ENCODE assay signal across 10 cellular contexts in the genomic region with DNA sequence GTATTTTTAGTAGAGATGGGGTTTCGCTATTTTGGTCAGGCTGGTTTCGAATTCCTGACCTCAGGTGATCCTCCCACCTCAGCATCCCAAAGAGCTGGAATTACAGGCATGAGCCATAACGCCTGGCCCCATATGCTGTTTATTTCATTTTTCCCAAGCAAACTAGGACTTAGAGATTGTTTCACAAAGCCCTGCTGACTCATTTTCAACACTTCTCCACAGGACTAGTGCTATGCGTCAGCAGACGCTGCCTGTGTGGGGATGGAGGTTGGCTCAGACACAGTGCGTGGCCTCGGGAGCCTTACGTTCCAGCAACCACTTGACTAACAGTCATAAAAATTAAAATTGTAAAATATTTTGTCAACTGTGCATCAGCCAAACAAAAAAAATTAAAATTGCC. TPM values are rescaled to one million over a fixed set of nuclear protein-coding genes. Genes with fewer than 3 reads are reported as not detected.
DNase-seq lines count a peak whose midpoint lies in the region; ATAC-seq and TF ChIP-seq lines count a peak whose summit lies in the region.
"Had no signal": no experiment of that assay in that cellular context is flagged by ENCODE, and none has a peak within 500 bp of the region (broad histone marks: within the 10 kb centered on the region; RNA-seq: fewer than 3 reads in every experiment).

No MANE protein-coding gene starts in this region.

- H3F3A ChIP-seq in SK-N-SH (replicated peaks; ENCODE audit: insufficient read depth) = no peaks in the 10 kb centered on the region

- POLR2A ChIA-PET in SK-N-SH (lab: Yijun Ruan, JAX) = no interaction called here

- peak; percentile 66 for ATAC-seq in SK-N-SH treated with all-trans-retinoic acid at 6 μM for 48 hours
- no peak for ATAC-seq in GM19397 (IDR thresholded peaks at IDR 0.05; ENCODE audit: unreplicated experiment)
- ATAC-seq: PC-3 had no signal

- H3K4me3 ChIP-seq in SK-N-SH (ENCODE audit: low read depth in 2 of 2, low read length in 1 of 2) (no peak overlapping the region), right atrium auricular region (no peak overlapping the region), stomach (no peak overlapping the region)

- H4K20me1 ChIP-seq in SK-N-SH (ENCODE audit: insufficient read depth) = no peaks in the 10 kb centered on the region

- H3K4me1 ChIP-seq in SK-N-SH (ENCODE audit: control insufficient read depth in 1 of 2, insufficient read depth in 2 of 2, low read depth in 1 of 2, low read length in 1 of 2) = peaks cover 0 to 8% of the 10 kb centered on the region in 2 experiments; a peak in 1 of 4 replicates
- peaks cover 0 to 24% of the 10 kb centered on the region in 2 donors for H3K4me1 ChIP-seq in right atrium auricular region
- peaks cover 0 to 27% (median 16%) of the 10 kb centered on the region in 4 donors for H3K4me1 ChIP-seq in stomach

- no peak overlapping the region for H3K4me2 ChIP-seq in SK-N-SH
- H3K4me2 ChIP-seq: KMS-11 had no signal

- H3K9ac ChIP-seq in SK-N-SH = no peak overlapping the region
- H3K9ac ChIP-seq: KMS-11 had no signal

- peaks cover 0 to 7% of the 10 kb centered on the region in 2 experiments for H3K36me3 ChIP-seq in SK-N-SH (replicated peaks in 1 of 2; ENCODE audit: control insufficient read depth in 1 of 2, insufficient read depth in 2 of 2, low read length in 1 of 2)
- no peaks in the 10 kb centered on the region for H3K36me3 ChIP-seq in right atrium auricular region
- peaks cover 0 to 11% (median 0%) of the 10 kb centered on the region in 4 donors for H3K36me3 ChIP-seq in stomach

- intact Hi-C loops in stomach (cut with DNase I; ENCODE audit: low total_unique reads) = no loop called here

- TF ChIP-seq CTCF in SK-N-SH (IDR thresholded peaks at IDR 0.05) (no peak), right atrium auricular region (IDR thresholded peaks at IDR 0.05) (no peak), stomach (IDR thresholded peaks at IDR 0.05) (no peak)

- no peaks in the 10 kb centered on the region for H3K79me2 ChIP-seq in SK-N-SH (ENCODE audit: insufficient read depth)

- TF ChIP-seq POLR2A in stomach (IDR thresholded peaks at IDR 0.05) = no peak

- 93% methylated on average over 8 of the region's 8 CpGs for WGBS in SK-N-SH (ENCODE audit: low lambda C conversion rate)
- WGBS in stomach, 5 donors = 66 to 85% (median 80%) methylated on average over 8 of the region's 8 CpGs

- no peak for TF ChIP-seq EP300 in SK-N-SH (IDR thresholded peaks at IDR 0.05; ENCODE audit: borderline replicate concordance in 1 of 2, low read depth in 1 of 2, low read length in 1 of 2)
- TF ChIP-seq EP300 in stomach (IDR thresholded peaks at IDR 0.05) = no peak

- H3K9me3 ChIP-seq in SK-N-SH = no peaks in the 10 kb centered on the region
- H3K9me3 ChIP-seq in right atrium auricular region = no peaks in the 10 kb centered on the region
- peaks cover 0 to 9% (median 1%) of the 10 kb centered on the region in 4 donors for H3K9me3 ChIP-seq in stomach

- no peak overlapping the region for H2AFZ ChIP-seq in SK-N-SH (ENCODE audit: low read depth)

- TF ChIP-seq RAD21 in SK-N-SH (IDR thresholded peaks at IDR 0.05; ENCODE audit: low read length) = no peak

- CTCF ChIA-PET in SK-N-SH (lab: Yijun Ruan, JAX) = no interaction called here

- H3K9me2 ChIP-seq in SK-N-SH = no peaks in the 10 kb centered on the region

- H3K27ac ChIP-seq in SK-N-SH (ENCODE audit: low read depth in 2 of 2, low read length in 1 of 2) (no peak overlapping the region), right atrium auricular region (peak overlapping the region; percentile 40 to 70), stomach (peak overlapping the region in 3 of 5 donors; percentile 38 to 69 (median 44))
- H3K27ac ChIP-seq: KMS-11 had no signal

- H3K27me3 ChIP-seq in SK-N-SH (ENCODE audit: insufficient read depth) = no peaks in the 10 kb centered on the region
- no peaks in the 10 kb centered on the region for H3K27me3 ChIP-seq in right atrium auricular region
- H3K27me3 ChIP-seq in stomach = no peaks in the 10 kb centered on the region

- no peak for DNase-seq in SK-N-SH
- DNase-seq in amniotic epithelial cell (ENCODE audit: low read depth) = peak; percentile 98
- DNase-seq in right atrium auricular region (ENCODE audit: low spot score) = peak; percentile 85
- no peak for DNase-seq in stomach
- DNase-seq in SKM-1 (lab: John Stamatoyannopoulos, UW; ENCODE audit: unreplicated experiment) = no peak
- DNase-seq in NCI-H187 (lab: John Stamatoyannopoulos, UW) = no peak
- DNase-seq: PC-3 had no signal

TF ChIP-seq in SK-N-SH treated with all-trans-retinoic acid at 6 μM for 48 hours, 23 proteins besides CTCF, POLR2A, EP300 and RAD21 (continues in another document):
- TF ChIP-seq PPARA (CRISPR knock-in tag; IDR thresholded peaks at IDR 0.05; ENCODE audit: borderline replicate concordance) = no peak
- TF ChIP-seq TCF4 (CRISPR knock-in tag; IDR thresholded peaks at IDR 0.05; ENCODE audit: borderline replicate concordance) = no peak
- TF ChIP-seq TOX (CRISPR knock-in tag; IDR thresholded peaks at IDR 0.05; ENCODE audit: borderline replicate concordance) = no peak
- TF ChIP-seq, protein P1, sequence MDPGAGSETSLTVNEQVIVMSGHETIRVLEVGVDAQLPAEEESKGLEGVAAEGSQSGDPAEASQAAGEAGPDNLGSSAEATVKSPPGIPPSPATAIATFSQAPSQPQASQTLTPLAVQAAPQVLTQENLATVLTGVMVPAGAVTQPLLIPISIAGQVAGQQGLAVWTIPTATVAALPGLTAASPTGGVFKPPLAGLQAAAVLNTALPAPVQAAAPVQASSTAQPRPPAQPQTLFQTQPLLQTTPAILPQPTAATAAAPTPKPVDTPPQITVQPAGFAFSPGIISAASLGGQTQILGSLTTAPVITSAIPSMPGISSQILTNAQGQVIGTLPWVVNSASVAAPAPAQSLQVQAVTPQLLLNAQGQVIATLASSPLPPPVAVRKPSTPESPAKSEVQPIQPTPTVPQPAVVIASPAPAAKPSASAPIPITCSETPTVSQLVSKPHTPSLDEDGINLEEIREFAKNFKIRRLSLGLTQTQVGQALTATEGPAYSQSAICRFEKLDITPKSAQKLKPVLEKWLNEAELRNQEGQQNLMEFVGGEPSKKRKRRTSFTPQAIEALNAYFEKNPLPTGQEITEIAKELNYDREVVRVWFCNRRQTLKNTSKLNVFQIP (CRISPR knock-in tag; IDR thresholded peaks at IDR 0.05; ENCODE audit: borderline replicate concordance, low read depth) = no peak
- no peak for TF ChIP-seq ARNTL (CRISPR knock-in tag; IDR thresholded peaks at IDR 0.05; ENCODE audit: borderline replicate concordance, low read depth)
- no peak for TF ChIP-seq RARB (CRISPR knock-in tag; IDR thresholded peaks at IDR 0.05)
- TF ChIP-seq ISL1 (CRISPR knock-in tag; IDR thresholded peaks at IDR 0.05) = no peak
- no peak for TF ChIP-seq ESRRG (CRISPR knock-in tag; IDR thresholded peaks at IDR 0.05)
- TF ChIP-seq BACH2 (CRISPR knock-in tag; IDR thresholded peaks at IDR 0.05; ENCODE audit: borderline replicate concordance) = no peak

TF ChIP-seq in SK-N-SH, 30 proteins besides CTCF, POLR2A, EP300 and RAD21 (continues in another document):
- TF ChIP-seq, protein P2, sequence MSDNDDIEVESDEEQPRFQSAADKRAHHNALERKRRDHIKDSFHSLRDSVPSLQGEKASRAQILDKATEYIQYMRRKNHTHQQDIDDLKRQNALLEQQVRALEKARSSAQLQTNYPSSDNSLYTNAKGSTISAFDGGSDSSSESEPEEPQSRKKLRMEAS (IDR thresholded peaks at IDR 0.05; ENCODE audit: low read depth) = no peak
- TF ChIP-seq FOSL2 (IDR thresholded peaks at IDR 0.05; ENCODE audit: borderline replicate concordance, low read depth) (no peak; the same call in 1 of the 2 replicates), SIN3A (IDR thresholded peaks at IDR 0.05; ENCODE audit: borderline replicate concordance, low read depth, low read length) (no peak), TCF12 (IDR thresholded peaks at IDR 0.05) (no peak), EZH2phosphoT487 (IDR thresholded peaks at IDR 0.05; ENCODE audit: borderline replicate concordance, low read depth) (no peak), GABPA (IDR thresholded peaks at IDR 0.05; ENCODE audit: low read depth) (no peak)
- TF ChIP-seq, protein P3, sequence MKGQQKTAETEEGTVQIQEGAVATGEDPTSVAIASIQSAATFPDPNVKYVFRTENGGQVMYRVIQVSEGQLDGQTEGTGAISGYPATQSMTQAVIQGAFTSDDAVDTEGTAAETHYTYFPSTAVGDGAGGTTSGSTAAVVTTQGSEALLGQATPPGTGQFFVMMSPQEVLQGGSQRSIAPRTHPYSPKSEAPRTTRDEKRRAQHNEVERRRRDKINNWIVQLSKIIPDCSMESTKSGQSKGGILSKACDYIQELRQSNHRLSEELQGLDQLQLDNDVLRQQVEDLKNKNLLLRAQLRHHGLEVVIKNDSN (IDR thresholded peaks at IDR 0.05; ENCODE audit: borderline replicate concordance, low read depth) = no peak
- TF ChIP-seq, protein P4, sequence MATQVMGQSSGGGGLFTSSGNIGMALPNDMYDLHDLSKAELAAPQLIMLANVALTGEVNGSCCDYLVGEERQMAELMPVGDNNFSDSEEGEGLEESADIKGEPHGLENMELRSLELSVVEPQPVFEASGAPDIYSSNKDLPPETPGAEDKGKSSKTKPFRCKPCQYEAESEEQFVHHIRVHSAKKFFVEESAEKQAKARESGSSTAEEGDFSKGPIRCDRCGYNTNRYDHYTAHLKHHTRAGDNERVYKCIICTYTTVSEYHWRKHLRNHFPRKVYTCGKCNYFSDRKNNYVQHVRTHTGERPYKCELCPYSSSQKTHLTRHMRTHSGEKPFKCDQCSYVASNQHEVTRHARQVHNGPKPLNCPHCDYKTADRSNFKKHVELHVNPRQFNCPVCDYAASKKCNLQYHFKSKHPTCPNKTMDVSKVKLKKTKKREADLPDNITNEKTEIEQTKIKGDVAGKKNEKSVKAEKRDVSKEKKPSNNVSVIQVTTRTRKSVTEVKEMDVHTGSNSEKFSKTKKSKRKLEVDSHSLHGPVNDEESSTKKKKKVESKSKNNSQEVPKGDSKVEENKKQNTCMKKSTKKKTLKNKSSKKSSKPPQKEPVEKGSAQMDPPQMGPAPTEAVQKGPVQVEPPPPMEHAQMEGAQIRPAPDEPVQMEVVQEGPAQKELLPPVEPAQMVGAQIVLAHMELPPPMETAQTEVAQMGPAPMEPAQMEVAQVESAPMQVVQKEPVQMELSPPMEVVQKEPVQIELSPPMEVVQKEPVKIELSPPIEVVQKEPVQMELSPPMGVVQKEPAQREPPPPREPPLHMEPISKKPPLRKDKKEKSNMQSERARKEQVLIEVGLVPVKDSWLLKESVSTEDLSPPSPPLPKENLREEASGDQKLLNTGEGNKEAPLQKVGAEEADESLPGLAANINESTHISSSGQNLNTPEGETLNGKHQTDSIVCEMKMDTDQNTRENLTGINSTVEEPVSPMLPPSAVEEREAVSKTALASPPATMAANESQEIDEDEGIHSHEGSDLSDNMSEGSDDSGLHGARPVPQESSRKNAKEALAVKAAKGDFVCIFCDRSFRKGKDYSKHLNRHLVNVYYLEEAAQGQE (IDR thresholded peaks at IDR 0.05; ENCODE audit: low read depth, low read length) = no peak

RNA-seq across cellular contexts. Expression of a gene that starts 22.7 kb away (rescaled TPM):
- polyA plus RNA-seq in SK-N-SH (2012; rRNA removed) (17.8 and 21.7 TPM in 2 replicates), stomach (10 to 100 TPM in 1 of 3 donors, 1 to 10 TPM in 2; 8.2 to 14.4 (median 9.1) TPM)
- polyA plus RNA-seq in SK-N-SH (2012; cell fraction: cytosol; rRNA removed) = 11.2 and 19.4 TPM in 2 replicates
- 18.7 and 20.5 TPM in 2 replicates for polyA plus RNA-seq in SK-N-SH (2012; cell fraction: nucleus; rRNA removed)
- total RNA-seq in right atrium auricular region (10 to 100 TPM in 1 of 2 donors, 1 to 10 TPM in 1; 7.5 to 10.1 TPM), stomach (10 to 100 TPM in 4 of 5 donors, 1 to 10 TPM in 1; 4.9 to 88.7 (median 16.5) TPM)

Comparison
In these comparisons a context has a peak if more than half of its experiments do, and no peak if none do; other contexts are left out.
1. DNase-seq: peak in amniotic epithelial cell (single experiment) and right atrium auricular region (single experiment); none in SK-N-SH (single experiment), stomach (single experiment), SKM-1 (single experiment) and NCI-H187 (0 of 2).
2. H3K27ac ChIP-seq: peak in right atrium auricular region (2 of 2) and stomach (3 of 5); none in SK-N-SH (0 of 2).